ENCODE assay signal across 17 cellular contexts in the genomic region with DNA sequence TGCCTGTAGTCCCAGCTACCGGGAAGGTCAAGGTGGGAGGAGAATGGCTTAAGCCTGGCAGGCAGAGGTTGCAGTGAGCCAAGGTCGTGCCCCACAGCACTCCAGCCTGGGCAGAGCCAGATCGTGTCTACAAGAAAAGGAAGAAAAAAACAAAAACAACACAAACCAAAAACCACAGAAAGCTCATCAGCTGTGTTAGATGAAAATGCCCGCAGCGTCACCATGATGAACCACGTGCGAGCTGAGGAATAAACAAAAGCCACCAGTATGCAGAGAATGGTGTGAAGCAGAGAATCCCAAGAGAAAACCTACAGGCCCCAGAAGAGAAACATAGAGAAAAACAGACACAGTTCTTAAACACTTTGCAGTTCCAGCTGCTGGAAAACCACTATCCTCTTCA. TPM values are rescaled to one million over a fixed set of nuclear protein-coding genes. Genes with fewer than 3 reads are reported as not detected.
DNase-seq lines count a peak whose midpoint lies in the region; ATAC-seq and TF ChIP-seq lines count a peak whose summit lies in the region.
"Had no signal": no experiment of that assay in that cellular context is flagged by ENCODE, and none has a peak within 500 bp of the region (broad histone marks: within the 10 kb centered on the region; RNA-seq: fewer than 3 reads in every experiment).

No MANE protein-coding gene starts in this region.

- POLR2A ChIA-PET in activated CD4-positive, alpha-beta T cell treated with anti-CD3 and anti-CD28 coated beads, Interleukin-2, amount 10 ng/mL, durations not matched to agents 7 days and 5 days (lab: Charles Lee): no interaction called here
- POLR2A ChIA-PET in activated CD4-positive, alpha-beta T cell treated with anti-CD3 and anti-CD28 coated beads for 36 hours (lab: Charles Lee): interaction anchor here (0.6 kb wide), 1 partner anchor 104 kb away, joined by 3 read pairs; no protein-coding TSS in a partner anchor
- POLR2A ChIA-PET in T-cell (lab: Charles Lee): interaction anchor here in 1 of 2 donors (0.7 kb wide), 1 partner anchor 33 kb away, joined by 3 read pairs; no protein-coding TSS in a partner anchor

- H3K4me2 ChIP-seq in neural progenitor cell: no peak overlapping the region

- peaks cover 3% of the 10 kb centered on the region for H3F3A ChIP-seq in neural progenitor cell (ENCODE audit: low read depth)

- H3K4me3 ChIP-seq in neural progenitor cell (no peak overlapping the region), right atrium auricular region (no peak overlapping the region)
- H3K4me3 ChIP-seq: GM23248, K562 had no signal

- no peaks in the 10 kb centered on the region for H3K4me1 ChIP-seq in neural progenitor cell
- H3K4me1 ChIP-seq in right atrium auricular region: no peaks in the 10 kb centered on the region

- intact Hi-C loops in activated CD4-positive, alpha-beta T cell treated with anti-CD3 and anti-CD28 coated beads for 36 hours (cut with DNase I, micrococcal nuclease): no loop called here

- H3K9me3 Mint-ChIP-seq in activated CD4-positive, alpha-beta T cell treated with anti-CD3 and anti-CD28 coated beads, Interleukin-2, amount 10 ng/mL, durations not matched to agents 7 days and 5 days: no peaks in the 10 kb centered on the region
- no peaks in the 10 kb centered on the region for H3K9me3 Mint-ChIP-seq in activated CD4-positive, alpha-beta T cell treated with anti-CD3 and anti-CD28 coated beads for 36 hours (ENCODE audit: low read depth)
- no peaks in the 10 kb centered on the region for H3K9me3 Mint-ChIP-seq in T-cell
- H3K9me3 Mint-ChIP-seq in effector memory CD8-positive, alpha-beta T cell: no peaks in the 10 kb centered on the region
- no peaks in the 10 kb centered on the region for H3K9me3 Mint-ChIP-seq in neural progenitor cell

- H3K4me1 Mint-ChIP-seq in activated CD4-positive, alpha-beta T cell treated with anti-CD3 and anti-CD28 coated beads, Interleukin-2, amount 10 ng/mL, durations not matched to agents 7 days and 5 days: peaks cover 14% of the 10 kb centered on the region
- H3K4me1 Mint-ChIP-seq in activated CD4-positive, alpha-beta T cell treated with anti-CD3 and anti-CD28 coated beads for 36 hours: peaks cover 9% of the 10 kb centered on the region
- H3K4me1 Mint-ChIP-seq in T-cell: peaks cover 0 to 12% (median 10%) of the 10 kb centered on the region in 3 donors
- H3K4me1 Mint-ChIP-seq in effector memory CD8-positive, alpha-beta T cell (ENCODE audit: low read depth in 2 of 2): peaks cover 12 to 23% of the 10 kb centered on the region in 2 donors
- H3K4me1 Mint-ChIP-seq in neural progenitor cell: no peaks in the 10 kb centered on the region

- H3K36me3 ChIP-seq in neural progenitor cell (peaks cover 12% of the 10 kb centered on the region), right atrium auricular region (peaks cover 76% of the 10 kb centered on the region)

- no peaks in the 10 kb centered on the region for H3K9me3 ChIP-seq in neural progenitor cell (ENCODE audit: low read depth)
- H3K9me3 ChIP-seq in right atrium auricular region: no peaks in the 10 kb centered on the region

- H3K27ac Mint-ChIP-seq in activated CD4-positive, alpha-beta T cell treated with anti-CD3 and anti-CD28 coated beads, Interleukin-2, amount 10 ng/mL, durations not matched to agents 7 days and 5 days: peak overlapping the region; percentile 63
- no peak overlapping the region for H3K27ac Mint-ChIP-seq in activated CD4-positive, alpha-beta T cell treated with anti-CD3 and anti-CD28 coated beads for 36 hours
- H3K27ac Mint-ChIP-seq in T-cell: peak overlapping the region; percentile 24 to 28
- peak overlapping the region; percentile 74 to 79 for H3K27ac Mint-ChIP-seq in effector memory CD8-positive, alpha-beta T cell
- H3K27ac Mint-ChIP-seq in neural progenitor cell: no peak overlapping the region

- H2AFZ ChIP-seq in neural progenitor cell (replicated peaks): no peak overlapping the region
- H2AFZ ChIP-seq: GM23248 had no signal

- H3K27ac ChIP-seq in neural progenitor cell (no peak overlapping the region), right atrium auricular region (no peak overlapping the region)
- H3K27ac ChIP-seq: GM23248 had no signal

- peak; percentile 12 for DNase-seq in activated CD4-positive, alpha-beta T cell treated with anti-CD3 and anti-CD28 coated beads, Interleukin-2, amount 10 ng/mL, durations not matched to agents 7 days and 5 days
- no peak for DNase-seq in activated CD4-positive, alpha-beta T cell treated with anti-CD3 and anti-CD28 coated beads for 36 hours
- DNase-seq in T-cell (peak in 17 of 34 experiments; percentile 2 to 52 (median 17)), neural progenitor cell (ENCODE audit: low spot score) (no peak), right atrium auricular region (ENCODE audit: low spot score) (no peak), anterior cingulate cortex (lab: John Stamatoyannopoulos, UW) (no peak), NCI-H69 (lab: John Stamatoyannopoulos, UW) (no peak)
- peak; percentile 15 to 25 (median 23) for DNase-seq in effector memory CD8-positive, alpha-beta T cell
- DNase-seq: DMS 273 treated with DMSO at 0.1 percent for 48 hours, GDM1, GM23248, HCEC 1CT, MV-4-11, NCI-H1417, NCI-H1930, NCI-H446 had no signal

- H3K4me3 Mint-ChIP-seq in activated CD4-positive, alpha-beta T cell treated with anti-CD3 and anti-CD28 coated beads, Interleukin-2, amount 10 ng/mL, durations not matched to agents 7 days and 5 days: no peak overlapping the region
- no peak overlapping the region for H3K4me3 Mint-ChIP-seq in activated CD4-positive, alpha-beta T cell treated with anti-CD3 and anti-CD28 coated beads for 36 hours
- H3K4me3 Mint-ChIP-seq in T-cell: no peak overlapping the region
- H3K4me3 Mint-ChIP-seq in effector memory CD8-positive, alpha-beta T cell: peak overlapping the region; percentile 37 to 50
- peak overlapping the region; percentile 13 for H3K4me3 Mint-ChIP-seq in neural progenitor cell

- no peaks in the 10 kb centered on the region for H3K27me3 Mint-ChIP-seq in activated CD4-positive, alpha-beta T cell treated with anti-CD3 and anti-CD28 coated beads, Interleukin-2, amount 10 ng/mL, durations not matched to agents 7 days and 5 days
- H3K27me3 Mint-ChIP-seq in activated CD4-positive, alpha-beta T cell treated with anti-CD3 and anti-CD28 coated beads for 36 hours: no peaks in the 10 kb centered on the region
- H3K27me3 Mint-ChIP-seq in T-cell (no peaks in the 10 kb centered on the region), neural progenitor cell (ENCODE audit: insufficient read depth, low read depth) (no peaks in the 10 kb centered on the region)
- H3K27me3 Mint-ChIP-seq in effector memory CD8-positive, alpha-beta T cell: no peaks in the 10 kb centered on the region

- peaks cover 19% of the 10 kb centered on the region for H4K20me1 ChIP-seq in neural progenitor cell (ENCODE audit: low read depth)

- no peaks in the 10 kb centered on the region for H3K79me2 ChIP-seq in neural progenitor cell (ENCODE audit: low read depth)

- no peak for TF ChIP-seq CTCF in neural progenitor cell (IDR thresholded peaks at IDR 0.05)
- no peak for TF ChIP-seq CTCF in right atrium auricular region (IDR thresholded peaks at IDR 0.05)

- no peaks in the 10 kb centered on the region for H3K27me3 ChIP-seq in neural progenitor cell
- no peaks in the 10 kb centered on the region for H3K27me3 ChIP-seq in right atrium auricular region

- no peak for ATAC-seq in activated CD4-positive, alpha-beta T cell treated with anti-CD3 and anti-CD28 coated beads for 36 hours
- no peak for ATAC-seq in T-cell (replicated peaks in 1 of 4)
- ATAC-seq in effector memory CD8-positive, alpha-beta T cell (replicated peaks): peak; percentile 92
- ATAC-seq: K562 had no signal

- CTCF ChIA-PET in activated CD4-positive, alpha-beta T cell treated with anti-CD3 and anti-CD28 coated beads, Interleukin-2, amount 10 ng/mL, durations not matched to agents 7 days and 5 days (lab: Charles Lee): interaction anchor here (0.6 kb wide), 2 partner anchors 368 to 1065 kb away, joined by 3 to 4 read pairs; no protein-coding TSS in a partner anchor
- CTCF ChIA-PET in activated CD4-positive, alpha-beta T cell treated with anti-CD3 and anti-CD28 coated beads for 36 hours (lab: Charles Lee): interaction anchor here (0.6 to 1.6 kb wide), 5 partner anchors 18 to 300 kb away, joined by 3 to 4 read pairs (median 3); no protein-coding TSS in a partner anchor
- CTCF ChIA-PET in T-cell (lab: Charles Lee): no interaction called here

- H3K9ac ChIP-seq in neural progenitor cell: no peak overlapping the region
- H3K9ac ChIP-seq: GM23248 had no signal

- peaks cover 56% of the 10 kb centered on the region for H3K36me3 Mint-ChIP-seq in activated CD4-positive, alpha-beta T cell treated with anti-CD3 and anti-CD28 coated beads, Interleukin-2, amount 10 ng/mL, durations not matched to agents 7 days and 5 days (ENCODE audit: low read depth)
- peaks cover 48% of the 10 kb centered on the region for H3K36me3 Mint-ChIP-seq in activated CD4-positive, alpha-beta T cell treated with anti-CD3 and anti-CD28 coated beads for 36 hours (ENCODE audit: low read depth)
- H3K36me3 Mint-ChIP-seq in T-cell: peaks cover 70% of the 10 kb centered on the region
- H3K36me3 Mint-ChIP-seq in effector memory CD8-positive, alpha-beta T cell (ENCODE audit: insufficient read depth): peaks cover 56% of the 10 kb centered on the region
- H3K36me3 Mint-ChIP-seq in neural progenitor cell: peaks cover 56% of the 10 kb centered on the region

RNA-seq across cellular contexts. Expression of a gene that starts 19.7 kb away (rescaled TPM):
- total RNA-seq in activated CD4-positive, alpha-beta T cell treated with anti-CD3 and anti-CD28 coated beads, Interleukin-2, amount 10 ng/mL, durations not matched to agents 7 days and 5 days: not detected
- total RNA-seq in activated CD4-positive, alpha-beta T cell treated with anti-CD3 and anti-CD28 coated beads for 36 hours: not detected
- total RNA-seq in T-cell (1 to 10 TPM in 1 of 5 donors, under 1 TPM in 2, not detected in 2; 0.28 to 1.3 (median 0.53) TPM), neural progenitor cell (ENCODE audit: low replicate concordance) (not detected in 2 replicates), right atrium auricular region (not detected)
- total RNA-seq: GM23248 had no signal

RNA-seq across cellular contexts. Expression of a gene that starts 39.9 kb away (rescaled TPM):
- total RNA-seq in activated CD4-positive, alpha-beta T cell treated with anti-CD3 and anti-CD28 coated beads, Interleukin-2, amount 10 ng/mL, durations not matched to agents 7 days and 5 days: 10 to 100 TPM; 20.3 to 23.0 TPM
- total RNA-seq in activated CD4-positive, alpha-beta T cell treated with anti-CD3 and anti-CD28 coated beads for 36 hours: 10 to 100 TPM in 1 of 2 experiments, 1 to 10 TPM in 1; 7.3 to 16.3 TPM
- total RNA-seq in T-cell (1 to 10 TPM; 3.2 to 8.5 (median 7.8) TPM), neural progenitor cell (ENCODE audit: low replicate concordance) (29.9 and 44.8 TPM in 2 replicates), right atrium auricular region (1 to 10 TPM; 4.3 to 6.3 TPM)

Comparison
In these comparisons a context has a peak if more than half of its experiments do, and no peak if none do; other contexts are left out.
1. DNase-seq: peak in activated CD4-positive, alpha-beta T cell treated with anti-CD3 and anti-CD28 coated beads, Interleukin-2, amount 10 ng/mL, durations not matched to agents 7 days and 5 days (single experiment) and effector memory CD8-positive, alpha-beta T cell (3 of 3); none in activated CD4-positive, alpha-beta T cell treated with anti-CD3 and anti-CD28 coated beads for 36 hours (single experiment), neural progenitor cell (single experiment), right atrium auricular region (single experiment), anterior cingulate cortex (0 of 58) and NCI-H69 (single experiment).
2. H3K27ac Mint-ChIP-seq: peak in activated CD4-positive, alpha-beta T cell treated with anti-CD3 and anti-CD28 coated beads, Interleukin-2, amount 10 ng/mL, durations not matched to agents 7 days and 5 days (single experiment), T-cell (2 of 2) and effector memory CD8-positive, alpha-beta T cell (2 of 2); none in activated CD4-positive, alpha-beta T cell treated with anti-CD3 and anti-CD28 coated beads for 36 hours (single experiment) and neural progenitor cell (single experiment).
3. H3K4me3 Mint-ChIP-seq: peak in effector memory CD8-positive, alpha-beta T cell (2 of 2) and neural progenitor cell (single experiment); none in activated CD4-positive, alpha-beta T cell treated with anti-CD3 and anti-CD28 coated beads, Interleukin-2, amount 10 ng/mL, durations not matched to agents 7 days and 5 days (single experiment), activated CD4-positive, alpha-beta T cell treated with anti-CD3 and anti-CD28 coated beads for 36 hours (single experiment) and T-cell (0 of 3).
4. CTCF ChIA-PET loops: an anchor here in activated CD4-positive, alpha-beta T cell treated with anti-CD3 and anti-CD28 coated beads, Interleukin-2, amount 10 ng/mL, durations not matched to agents 7 days and 5 days (0.6 kb wide) and activated CD4-positive, alpha-beta T cell treated with anti-CD3 and anti-CD28 coated beads for 36 hours (0.6 to 1.6 kb wide); none called in T-cell.